Comparison of ENCODE assay signal across 8 cellular contexts in genomic region chr14:21095430-21096205, GRCh38. TPM values are rescaled to one million over a fixed set of nuclear protein-coding genes. Genes with fewer than 3 reads are reported as not detected.
DNase-seq lines count a peak whose midpoint lies in the region; TF ChIP-seq lines count a peak whose summit lies in the region.
"Had no signal": no experiment of that assay in that cellular context is flagged by ENCODE, and none has a peak within 500 bp of the region (broad histone marks: within the 10 kb centered on the region; RNA-seq: fewer than 3 reads in every experiment).

No MANE protein-coding gene starts in this region.

- H3K4me2 ChIP-seq in osteoblast (ENCODE audit: insufficient read depth, low read length): no peak overlapping the region

- TF ChIP-seq CTCF in osteoblast (IDR thresholded peaks at IDR 0.05; ENCODE audit: extremely low read depth, low read depth, low read length) (no peak), prostate gland (IDR thresholded peaks at IDR 0.05) (no peak)

- H3K4me3 ChIP-seq in HUES64 (ENCODE audit: low read length) (peak overlapping the region; percentile 72), osteoblast (ENCODE audit: insufficient read depth, low read length) (no peak overlapping the region), prostate gland (no peak overlapping the region)

- no peak for TF ChIP-seq POLR2A in prostate gland (IDR thresholded peaks at IDR 0.05)

- H3K27ac ChIP-seq in HUES64 (ENCODE audit: low read depth, low read length) (peak overlapping the region; percentile 56; the same call in 1 of the 2 replicates), osteoblast (ENCODE audit: low read depth, low read length) (no peak overlapping the region), prostate gland (peak overlapping the region in 1 of 2 donors; percentile 11)

- H3K36me3 ChIP-seq in HUES64 (ENCODE audit: insufficient read depth, low read length) (peaks cover 28% of the 10 kb centered on the region), osteoblast (ENCODE audit: insufficient read depth, low read length) (peaks cover 4% of the 10 kb centered on the region), prostate gland (peaks cover 0 to under 1% of the 10 kb centered on the region in 2 donors)

- intact Hi-C loops in prostate gland (cut with DNase I): loop anchor here (10.0 kb wide), 1 partner anchor 481 kb away; no protein-coding TSS in a partner anchor

- peaks cover 10% of the 10 kb centered on the region for H4K20me1 ChIP-seq in osteoblast (ENCODE audit: insufficient read depth, low read length)

- H3K27me3 ChIP-seq in HUES64 (ENCODE audit: insufficient read depth, low read length): no peaks in the 10 kb centered on the region
- peaks cover 6% of the 10 kb centered on the region for H3K27me3 ChIP-seq in osteoblast (ENCODE audit: insufficient read depth, low read length)
- H3K27me3 ChIP-seq in prostate gland (replicated peaks; ENCODE audit: insufficient read depth): no peaks in the 10 kb centered on the region

- H2AFZ ChIP-seq in osteoblast (ENCODE audit: low read length): no peak overlapping the region

- peaks cover 49% of the 10 kb centered on the region for H3K4me1 ChIP-seq in HUES64 (ENCODE audit: insufficient read depth, low read length)
- H3K4me1 ChIP-seq in osteoblast (ENCODE audit: insufficient read depth, low read length): peaks cover 18% of the 10 kb centered on the region
- peaks cover 5% of the 10 kb centered on the region for H3K4me1 ChIP-seq in prostate gland (replicated peaks)

- 90% methylated on average over 6 of the region's 6 CpGs for WGBS in HUES64
- WGBS in prostate gland: 37% methylated on average over 6 of the region's 6 CpGs

- no peaks in the 10 kb centered on the region for H3K9me3 ChIP-seq in HUES64 (ENCODE audit: insufficient read depth, low read depth, low read length)
- H3K9me3 ChIP-seq in osteoblast (ENCODE audit: low read depth, low read length): no peaks in the 10 kb centered on the region
- H3K9me3 ChIP-seq in prostate gland: no peaks in the 10 kb centered on the region

- DNase-seq in cerebellar cortex (ENCODE audit: low spot score) (peak; percentile 85), osteoblast (ENCODE audit: insufficient read length, low spot score, missing footprints) (peak; percentile 93), dedifferentiated amniotic fluid mesenchymal stem cell (ENCODE audit: extremely low spot score) (no peak), prostate gland (ENCODE audit: low spot score) (no peak)
- no peak for DNase-seq in stimulated activated naive CD4-positive, alpha-beta T cell (lab: John Stamatoyannopoulos, UW)
- DNase-seq: head of caudate nucleus had no signal

- H3K79me2 ChIP-seq in osteoblast (ENCODE audit: insufficient read depth, low read length): no peaks in the 10 kb centered on the region

- no peak overlapping the region for H3K9ac ChIP-seq in HUES64 (ENCODE audit: low read depth, low read length)

RNA-seq across cellular contexts. Expression of gene ZNF219, which starts 2.8 kb away (rescaled TPM):
- 83.6 TPM for polyA plus RNA-seq in HUES64 (2013, experiment 1 of 2)
- polyA plus RNA-seq in HUES64 (2013, experiment 2 of 2): 87.7 TPM
- total RNA-seq in osteoblast (8.3 and 9.4 TPM in 2 replicates), prostate gland (10 to 100 TPM; 56.8 to 89.8 TPM)

RNA-seq across cellular contexts. Expression of gene TMEM253, which starts 5.2 kb away (rescaled TPM):
- 1.5 TPM for polyA plus RNA-seq in HUES64 (2013, experiment 1 of 2)
- polyA plus RNA-seq in HUES64 (2013, experiment 2 of 2): 0.63 TPM
- not detected in 2 replicates for total RNA-seq in osteoblast
- not detected for total RNA-seq in prostate gland

RNA-seq across cellular contexts. Expression of gene ARHGEF40, which starts 25.5 kb away (rescaled TPM):
- polyA plus RNA-seq in HUES64 (2013, experiment 1 of 2): 43.1 TPM
- 44.1 TPM for polyA plus RNA-seq in HUES64 (2013, experiment 2 of 2)
- total RNA-seq in osteoblast (33.3 and 35.4 TPM in 2 replicates), prostate gland (10 to 100 TPM; 12.4 to 37.7 TPM)

RNA-seq across cellular contexts. Expression of gene RNASE8, which starts 38.0 kb away (rescaled TPM):
- polyA plus RNA-seq in HUES64 (2013, experiment 1 of 2): not detected
- not detected for polyA plus RNA-seq in HUES64 (2013, experiment 2 of 2)
- total RNA-seq in osteoblast: not detected in 2 replicates
- not detected for total RNA-seq in prostate gland
- total RNA-seq: HT-29 had no signal

RNA-seq across cellular contexts. Expression of gene RNASE7, which starts 53.5 kb away (rescaled TPM):
- not detected for polyA plus RNA-seq in HUES64 (2013, experiment 1 of 2)
- polyA plus RNA-seq in HUES64 (2013, experiment 2 of 2): not detected
- total RNA-seq in osteoblast: not detected in 2 replicates
- total RNA-seq in prostate gland: under 1 TPM in 1 of 2 donors, not detected in 1; 0.74 TPM
- total RNA-seq: HT-29 had no signal

Comparison
In these comparisons a context has a peak if more than half of its experiments do, and no peak if none do; other contexts are left out.
1. DNase-seq: peak in cerebellar cortex (single experiment) and osteoblast (single experiment); none in dedifferentiated amniotic fluid mesenchymal stem cell (single experiment), stimulated activated naive CD4-positive, alpha-beta T cell (0 of 6) and prostate gland (single experiment).